9 cellular contexts compared by ENCODE assay signal in the genomic region with DNA sequence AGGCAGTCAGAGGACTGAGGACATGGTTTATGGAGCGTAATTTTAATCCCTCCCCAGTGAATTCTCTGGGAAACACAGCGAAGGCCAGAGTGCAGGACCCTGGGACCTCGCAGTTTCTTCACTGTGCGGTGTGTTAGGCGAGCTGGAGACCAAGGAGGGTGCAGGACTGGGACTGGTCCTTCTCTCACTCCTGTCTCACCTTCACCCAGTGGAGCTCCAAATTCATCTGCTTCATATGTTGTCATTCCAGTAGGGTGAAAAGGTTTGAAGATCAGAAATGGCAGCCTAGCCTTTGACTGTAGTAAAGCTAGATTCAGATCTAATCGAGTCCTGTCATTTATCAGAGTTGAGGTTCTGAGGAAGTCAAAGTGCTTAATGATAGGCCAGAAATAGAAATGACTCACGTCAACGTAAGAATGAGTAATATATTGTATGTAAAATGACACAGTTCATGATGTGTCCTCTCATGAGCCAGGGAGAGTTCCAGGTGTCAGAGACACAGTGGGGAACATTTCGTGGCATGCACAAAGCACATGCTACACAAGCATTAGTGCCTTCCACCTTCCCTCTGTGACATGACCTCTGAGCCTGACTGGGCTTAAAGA.
A peak's percentile ranks its signal among the peaks of the same experiment; 100 is the strongest.
DNase-seq lines count a peak whose midpoint lies in the region; ATAC-seq, FAIRE-seq and TF ChIP-seq lines count a peak whose summit lies in the region.
"Had no signal": no experiment of that assay in that cellular context is flagged by ENCODE, and none has a peak within 500 bp of the region (broad histone marks: within the 10 kb centered on the region; RNA-seq: fewer than 3 reads in every experiment).

No MANE protein-coding gene starts in this region.

- no peaks in the 10 kb centered on the region for H3K27me3 ChIP-seq in lung (ENCODE audit: control insufficient read depth, insufficient read depth)

- no peaks in the 10 kb centered on the region for H3K36me3 ChIP-seq in lung (ENCODE audit: control insufficient read depth in 2 of 2, insufficient read depth in 2 of 2, low read length in 2 of 2)

- H3K4me1 ChIP-seq in lung (ENCODE audit: control insufficient read depth in 2 of 2, insufficient read depth in 2 of 2, low read length in 2 of 2), result peaks cover 3 to 12% of the 10 kb centered on the region in 2 donors

- H3K4me3 ChIP-seq in AG10803 (ENCODE audit: low read length) (no peak overlapping the region), lung (no peak overlapping the region)

- TF ChIP-seq CTCF in AG10803 (conservative IDR thresholded peaks at IDR 0.05; ENCODE audit: low read length), result no peak
- no peak for TF ChIP-seq CTCF in lung (IDR thresholded peaks at IDR 0.05; ENCODE audit: control extremely low read depth, extremely low read depth)

- WGBS in lung, 2 donors, result 77 to 82% methylated on average over 9 of the region's 9 CpGs

- peak; percentile 38 for DNase-seq in AG10803 (ENCODE audit: low read depth)
- DNase-seq in H54 (ENCODE audit: insufficient read length, low spot score), result peak; percentile 5
- DNase-seq in astrocyte of the hippocampus (ENCODE audit: low read depth, low spot score), result peak; percentile 17
- DNase-seq in lung (ENCODE audit: low spot score), result no peak
- no peak for DNase-seq in urothelium cell line (ENCODE audit: low spot score)
- DNase-seq in HuH-7.5 (ENCODE audit: low spot score), result no peak
- DNase-seq: posterior cingulate gyrus had no signal

- TF ChIP-seq POLR2A in H54 (IDR thresholded peaks at IDR 0.05; ENCODE audit: low read depth, low read length), result no peak

- no peak for FAIRE-seq in H54 (lab: Jason Lieb, UNC)
- FAIRE-seq in urothelium cell line (lab: Jason Lieb, UNC), result no peak

- ATAC-seq in lung (ENCODE audit: insufficient read depth, low FRiP score) (no peak), GM18909 (IDR thresholded peaks at IDR 0.05; ENCODE audit: poor library complexity, unreplicated experiment) (no peak), GM19463 (IDR thresholded peaks at IDR 0.05; ENCODE audit: unreplicated experiment) (no peak)

- H3K9me3 ChIP-seq in lung (ENCODE audit: control insufficient read depth in 2 of 2, insufficient read depth in 1 of 2, low read length in 1 of 2), result peaks cover 0 to 2% of the 10 kb centered on the region in 2 donors

- peak overlapping the region; percentile 12 to 39 for H3K27ac ChIP-seq in lung (ENCODE audit: low read depth in 1 of 2, low read length in 1 of 2)

Comparison
In these comparisons a context has a peak if more than half of its experiments do, and no peak if none do; other contexts are left out.
1. DNase-seq: peak in AG10803 (single experiment), H54 (single experiment) and astrocyte of the hippocampus (single experiment); none in lung (single experiment), urothelium cell line (single experiment) and HuH-7.5 (single experiment).